ENCODE assay signal across 18 cellular contexts in genomic region chr5:131587541-131587940, GRCh38. TPM values are rescaled to one million over a fixed set of nuclear protein-coding genes. Genes with fewer than 3 reads are reported as not detected.
DNase-seq lines count a peak whose midpoint lies in the region; ATAC-seq and TF ChIP-seq lines count a peak whose summit lies in the region.
"Had no signal": no experiment of that assay in that cellular context is flagged by ENCODE, and none has a peak within 500 bp of the region (broad histone marks: within the 10 kb centered on the region; RNA-seq: fewer than 3 reads in every experiment).

No MANE protein-coding gene starts in this region.

- TF ChIP-seq CTCF in IMR-90 (conservative IDR thresholded peaks at IDR 0.05; ENCODE audit: low read depth, low read length) (no peak), mammary epithelial cell (conservative IDR thresholded peaks at IDR 0.05 in 1 of 2, IDR thresholded peaks at IDR 0.05 in 1 of 2; ENCODE audit: extremely low read depth in 1 of 2, insufficient read depth in 1 of 2, low read depth in 1 of 2, low read length in 2 of 2) (no peak)

- intact Hi-C loops in IMR-90 (cut with micrococcal nuclease) (no loop called here), mammary epithelial cell (cut with micrococcal nuclease) (loop anchor here (2.0 to 10.0 kb wide), 3 partner anchors 97 to 587 kb away; no protein-coding TSS in a partner anchor)

- DNase-seq in EH (ENCODE audit: low read depth): peak; percentile 31
- DNase-seq in IMR-90: peak; percentile 47
- DNase-seq in mammary epithelial cell: peak; percentile 52
- DNase-seq in mesendoderm: peak; percentile 49
- no peak for DNase-seq in inferior parietal cortex (ENCODE audit: extremely low spot score)
- no peak for DNase-seq in DMS79 treated with DMSO at 0.1 percent for 48 hours (lab: John Stamatoyannopoulos, UW)
- DNase-seq in stimulated activated CD4-positive, alpha-beta T cell treated with anti-CD3 and anti-CD28 coated beads, Interleukin-4, amount 100 ng/mL, for 24 hours: no peak
- DNase-seq: activated CD8-positive, alpha-beta T cell treated with anti-CD3 and anti-CD28 coated beads for 36 hours; cerebellar nuclear complex; foreskin melanocyte; GOT3; KG1; left ventricle myocardium superior; NCI-H1092 treated with DMSO at 0.1 percent for 48 hours; sigmoid colon; stimulated activated CD4-positive, alpha-beta T cell treated with anti-CD3 and anti-CD28 coated beads, Interleukin-2, amount 100 ng/mL, for 24 hours; WERI-Rb-1 had no signal

- H3K27me3 ChIP-seq in IMR-90 (ENCODE audit: control insufficient read depth, insufficient read depth, low read length): no peaks in the 10 kb centered on the region
- H3K27me3 ChIP-seq in mammary epithelial cell (ENCODE audit: insufficient read depth, low read length): no peaks in the 10 kb centered on the region
- H3K27me3 ChIP-seq in mesendoderm (ENCODE audit: insufficient read depth, low read length, poor library complexity): no peaks in the 10 kb centered on the region
- H3K27me3 ChIP-seq: sigmoid colon had no signal

- H3K79me1 ChIP-seq in IMR-90 (ENCODE audit: low read depth in 1 of 2, low read length in 2 of 2) (peaks cover 23 to 40% of the 10 kb centered on the region in 2 experiments), mesendoderm (ENCODE audit: low read length) (peaks cover 1% of the 10 kb centered on the region)

- BruUV-seq in IMR-90 (replicated peaks; lab: Mats Ljungman, UMichigan) (no TSS peak), mammary epithelial cell (replicated peaks; lab: Mats Ljungman, UMichigan) (no TSS peak)

- dilution Hi-C loops in IMR-90 (cut with HindIII; ENCODE audit: low sequenced_read_pairs, unreplicated experiment) (no loop called here), mammary epithelial cell (cut with HindIII; ENCODE audit: low sequenced_read_pairs) (no loop called here)

- H3K9ac ChIP-seq in IMR-90 (ENCODE audit: low read depth, low read length): no peak overlapping the region
- no peak overlapping the region for H3K9ac ChIP-seq in mammary epithelial cell (ENCODE audit: insufficient read depth, low read length)
- no peak overlapping the region for H3K9ac ChIP-seq in mesendoderm (ENCODE audit: low read length)

- H3K4ac ChIP-seq in IMR-90 (ENCODE audit: low read depth, low read length) (no peak overlapping the region), mesendoderm (ENCODE audit: low read depth, low read length) (no peak overlapping the region)

- H2AK9ac ChIP-seq in IMR-90 (replicated peaks; ENCODE audit: low read depth, low read length, poor library complexity): no peak overlapping the region

- H3K27ac ChIP-seq in IMR-90 (ENCODE audit: insufficient read depth, low read length): no peak overlapping the region
- H3K27ac ChIP-seq in mammary epithelial cell (ENCODE audit: insufficient read depth, low read depth, low read length): no peak overlapping the region
- no peak overlapping the region for H3K27ac ChIP-seq in mesendoderm (ENCODE audit: low read depth, low read length)
- H3K27ac ChIP-seq: sigmoid colon, WERI-Rb-1 had no signal

- H3K4me2 ChIP-seq in IMR-90 (ENCODE audit: low read depth, low read length) (no peak overlapping the region), mammary epithelial cell (ENCODE audit: insufficient read depth, low read depth, low read length) (no peak overlapping the region), mesendoderm (ENCODE audit: low read length) (no peak overlapping the region)

- H4K20me1 ChIP-seq in IMR-90 (ENCODE audit: insufficient read depth, low read length): 0 out of 2 replicates have a peak, but pooled peaks cover 3% of the 10 kb centered on the region
- H4K20me1 ChIP-seq in mammary epithelial cell (ENCODE audit: insufficient read depth, low read length): no peaks in the 10 kb centered on the region

- H4K5ac ChIP-seq in IMR-90 (ENCODE audit: low read depth, low read length): no peak overlapping the region
- H4K5ac ChIP-seq in mesendoderm (ENCODE audit: low read length): no peak overlapping the region

- H2BK5ac ChIP-seq in IMR-90 (ENCODE audit: low read depth, low read length, poor library complexity, severe bottlenecking): no peak overlapping the region
- H2BK5ac ChIP-seq in mesendoderm (ENCODE audit: low read length): no peak overlapping the region

- ATAC-seq in IMR-90 (ENCODE audit: low read depth) (no peak), GM18870 (IDR thresholded peaks at IDR 0.05; ENCODE audit: unreplicated experiment) (no peak)
- ATAC-seq: activated CD8-positive, alpha-beta T cell treated with anti-CD3 and anti-CD28 coated beads for 36 hours; left ventricle myocardium superior had no signal

- H2AFZ ChIP-seq in IMR-90 (replicated peaks; ENCODE audit: low read length, poor library complexity) (no peak overlapping the region), mammary epithelial cell (ENCODE audit: low read depth, low read length) (no peak overlapping the region)

- H3K23ac ChIP-seq in IMR-90 (ENCODE audit: low read depth, low read length) (no peak overlapping the region), mesendoderm (ENCODE audit: low read length) (no peak overlapping the region)

- POLR2A ChIA-PET in IMR-90 (lab: Charles Lee; ENCODE audit: unreplicated experiment): no interaction called here

- H4K8ac ChIP-seq in IMR-90 (ENCODE audit: low read depth in 2 of 2, low read length in 2 of 2) (no peak overlapping the region), mesendoderm (ENCODE audit: low read depth, low read length) (no peak overlapping the region)

- H3K18ac ChIP-seq in IMR-90 (ENCODE audit: low read depth, low read length) (no peak overlapping the region), mesendoderm (ENCODE audit: low read length) (no peak overlapping the region)

- WGBS in IMR-90 (ENCODE audit: extremely low coverage in 2 of 2, insufficient read length in 1 of 2), 2 experiments: no CpG with 5 or more reads among the region's 2 CpGs
- WGBS in mammary epithelial cell (ENCODE audit: low coverage, missing lambda C conversion rate): 79% methylated on average over 2 of the region's 2 CpGs
- WGBS in mesendoderm (ENCODE audit: extremely low coverage, insufficient coverage, low lambda C conversion rate): no CpG with 5 or more reads among the region's 2 CpGs

- H3K79me2 ChIP-seq in mammary epithelial cell (ENCODE audit: insufficient read depth, low read length) (peaks cover 65% of the 10 kb centered on the region), mesendoderm (ENCODE audit: control insufficient read depth, insufficient read depth, low read length) (no peaks in the 10 kb centered on the region)

- in situ Hi-C loops in IMR-90 (cut with MboI; ENCODE audit: low sequenced_read_pairs): no loop called here
- in situ Hi-C loops in mammary epithelial cell (cut with MboI; ENCODE audit: low sequenced_read_pairs in 2 of 2): no loop called here

- TF ChIP-seq RAD21 in IMR-90 (IDR thresholded peaks at IDR 0.05; ENCODE audit: low read length): no peak

- H3K4me3 ChIP-seq in IMR-90 (ENCODE audit: insufficient read depth, low read depth, low read length): no peak overlapping the region
- H3K4me3 ChIP-seq in mammary epithelial cell (replicated peaks in 1 of 3; ENCODE audit: insufficient read depth in 1 of 3, low read depth in 2 of 3, low read length in 3 of 3): no peak overlapping the region
- H3K4me3 ChIP-seq in mesendoderm (ENCODE audit: low read length): no peak overlapping the region
- H3K4me3 ChIP-seq: sigmoid colon had no signal

- no peak overlapping the region for H2BK120ac ChIP-seq in IMR-90 (ENCODE audit: low read depth, low read length)
- no peak overlapping the region for H2BK120ac ChIP-seq in mesendoderm (ENCODE audit: low read depth, low read length)

- H2BK15ac ChIP-seq in IMR-90 (ENCODE audit: low read depth, low read length) (no peak overlapping the region), mesendoderm (replicated peaks; ENCODE audit: low read depth) (no peak overlapping the region)

- no peak overlapping the region for H3K14ac ChIP-seq in IMR-90 (replicated peaks; ENCODE audit: low read depth, low read length)

- H3K4me1 ChIP-seq in IMR-90 (ENCODE audit: control insufficient read depth, insufficient read depth, low read length): peaks cover 2% of the 10 kb centered on the region
- H3K4me1 ChIP-seq in mammary epithelial cell (ENCODE audit: insufficient read depth, low read length): peaks cover 11% of the 10 kb centered on the region
- H3K4me1 ChIP-seq in mesendoderm (ENCODE audit: control insufficient read depth, low read depth, low read length): no peaks in the 10 kb centered on the region

- no peaks in the 10 kb centered on the region for H3K36me3 ChIP-seq in IMR-90 (ENCODE audit: control insufficient read depth, insufficient read depth, low read length)
- peaks cover 4% of the 10 kb centered on the region for H3K36me3 ChIP-seq in mammary epithelial cell (ENCODE audit: insufficient read depth, low read length)
- no peaks in the 10 kb centered on the region for H3K36me3 ChIP-seq in mesendoderm (ENCODE audit: control insufficient read depth, insufficient read depth, low read length)
- H3K36me3 ChIP-seq: WERI-Rb-1 had no signal

- H4K91ac ChIP-seq in IMR-90 (ENCODE audit: insufficient read depth, low read depth, low read length): no peak overlapping the region

- no peaks in the 10 kb centered on the region for H3K9me3 ChIP-seq in IMR-90 (ENCODE audit: control insufficient read depth, insufficient read depth, low read length)
- no peaks in the 10 kb centered on the region for H3K9me3 ChIP-seq in mammary epithelial cell (replicated peaks; ENCODE audit: insufficient read depth, low read length)
- H3K9me3 ChIP-seq: sigmoid colon had no signal

- no peak for TF ChIP-seq POLR2A in IMR-90 (IDR thresholded peaks at IDR 0.05; ENCODE audit: low read depth, low read length)

- H2AK5ac ChIP-seq in IMR-90 (ENCODE audit: low read depth, low read length) (no peak overlapping the region), mesendoderm (ENCODE audit: low read length) (no peak overlapping the region)

- no peaks in the 10 kb centered on the region for H3K9me1 ChIP-seq in IMR-90 (ENCODE audit: insufficient read depth, low read length)

- no peak overlapping the region for H2BK20ac ChIP-seq in IMR-90 (ENCODE audit: low read depth, low read length)

- CTCF ChIA-PET in IMR-90 (lab: Yijun Ruan, JAX) (interaction anchor here (1.6 kb wide), 1 partner anchor 420 kb away, joined by 5 read pairs; no protein-coding TSS in a partner anchor), mammary epithelial cell (lab: Charles Lee; ENCODE audit: low non-redundant PET) (no interaction called here)

- H3K56ac ChIP-seq in IMR-90 (ENCODE audit: extremely low read depth, insufficient read depth, low read length) (no peak overlapping the region), mesendoderm (ENCODE audit: low read length) (no peak overlapping the region)

TF ChIP-seq in IMR-90, 13 proteins besides CTCF, POLR2A, EP300 and RAD21:
- TF ChIP-seq FOS (IDR thresholded peaks at IDR 0.05; ENCODE audit: low read depth, low read length) (0 out of 2 replicates have a peak, but pooled peaks have one; percentile 12), NFE2L2 (IDR thresholded peaks at IDR 0.05; ENCODE audit: low read depth, low read length) (no peak)

RNA-seq across cellular contexts. Expression of gene RAPGEF6, which starts 47.5 kb away (rescaled TPM):
- 18.8 and 30.3 TPM in 2 replicates for total RNA-seq in IMR-90 (2012; rRNA removed)
- polyA plus RNA-seq in IMR-90 (2012; rRNA removed): 5.1 and 5.8 TPM in 2 replicates
- 1.2 and 1.6 TPM in 2 replicates for polyA plus RNA-seq in IMR-90 (2012; cell fraction: cytosol; rRNA removed)
- polyA plus RNA-seq in IMR-90 (2012; cell fraction: nucleus; rRNA removed; ENCODE audit: low replicate concordance): 2.1 and 15.4 TPM in 2 replicates
- total RNA-seq in mammary epithelial cell: 10 to 100 TPM; 14.4 to 14.8 TPM
- 5.6 TPM for polyA plus RNA-seq in mammary epithelial cell
- polyA minus RNA-seq in mammary epithelial cell: 45.4 TPM
- polyA plus RNA-seq in mesendoderm (2013, experiment 1 of 2): 5.9 TPM
- 5.8 TPM for polyA plus RNA-seq in mesendoderm (2013, experiment 2 of 2)

Comparison
In these comparisons a context has a peak if more than half of its experiments do, and no peak if none do; other contexts are left out.
1. DNase-seq: peak in EH (single experiment), IMR-90 (single experiment), mammary epithelial cell (single experiment) and mesendoderm (single experiment); none in inferior parietal cortex (single experiment), DMS79 treated with DMSO at 0.1 percent for 48 hours (single experiment) and stimulated activated CD4-positive, alpha-beta T cell treated with anti-CD3 and anti-CD28 coated beads, Interleukin-4, amount 100 ng/mL, for 24 hours (single experiment).